In genomic region chr1:27124405-27124804, GRCh38 we compare ENCODE assay signal across 15 cellular contexts.
"Had no signal": no experiment of that assay in that cellular context is flagged by ENCODE, and none has a peak within 500 bp of the region (broad histone marks: within the 10 kb centered on the region; RNA-seq: fewer than 3 reads in every experiment).

No MANE protein-coding gene starts in this region.

- H3K9me3 Mint-ChIP-seq: activated CD4-positive, alpha-beta memory T cell treated with anti-CD3 and anti-CD28 coated beads for 36 hours; activated T-cell treated with anti-CD3 and anti-CD28 coated beads, Interleukin-2, amount 50 U/mL, for 4 hours; naive thymus-derived CD4-positive, alpha-beta T cell had no signal

- H3K36me3 ChIP-seq: suprapubic skin had no signal

- DNase-seq: activated CD4-positive, alpha-beta memory T cell treated with anti-CD3 and anti-CD28 coated beads for 36 hours; activated gamma-delta T cell; activated T-cell treated with anti-CD3 and anti-CD28 coated beads, Interleukin-2, amount 50 U/mL, for 4 hours; left colon; naive thymus-derived CD4-positive, alpha-beta T cell; retina; stimulated activated CD4-positive, alpha-beta T cell treated with anti-CD3 and anti-CD28 coated beads, Interleukin-4, amount 100 ng/mL, for 4 hours; stimulated activated CD8-positive, alpha-beta memory T cell treated with anti-CD3 and anti-CD28 coated beads, Interleukin-4, amount 100 ng/mL, for 48 hours; stimulated activated naive CD8-positive, alpha-beta T cell treated with anti-CD3 and anti-CD28 coated beads, Interleukin-15, Interleukin-2, amounts not matched to agents 100 U/mL and 50 U/mL, for 24 hours; T-helper 1 cell had no signal

- ATAC-seq: activated T-cell treated with anti-CD3 and anti-CD28 coated beads, Interleukin-2, amount 50 U/mL, for 4 hours; naive thymus-derived CD4-positive, alpha-beta T cell; SK-N-SH treated with all-trans-retinoic acid at 6 μM for 48 hours; stimulated activated naive CD8-positive, alpha-beta T cell treated with anti-CD3 and anti-CD28 coated beads, Interleukin-15, Interleukin-2, amounts not matched to agents 100 U/mL and 50 U/mL, for 24 hours had no signal

- H3K27ac Mint-ChIP-seq: activated CD4-positive, alpha-beta memory T cell treated with anti-CD3 and anti-CD28 coated beads for 36 hours; activated naive CD8-positive, alpha-beta T cell had no signal

- H3K27me3 Mint-ChIP-seq: activated CD4-positive, alpha-beta memory T cell treated with anti-CD3 and anti-CD28 coated beads for 36 hours; activated naive CD8-positive, alpha-beta T cell; naive thymus-derived CD4-positive, alpha-beta T cell had no signal

- H3K27ac ChIP-seq: suprapubic skin, VCaP had no signal

- H3K27me3 ChIP-seq: suprapubic skin had no signal

- H3K4me3 Mint-ChIP-seq: activated CD4-positive, alpha-beta memory T cell treated with anti-CD3 and anti-CD28 coated beads for 36 hours; activated naive CD8-positive, alpha-beta T cell; activated T-cell treated with anti-CD3 and anti-CD28 coated beads, Interleukin-2, amount 50 U/mL, for 4 hours; naive thymus-derived CD4-positive, alpha-beta T cell had no signal

- H3K4me3 ChIP-seq: skin epidermis, suprapubic skin had no signal

- H3K9me3 ChIP-seq: suprapubic skin had no signal
